Comparison of ENCODE assay signal across 2 cellular contexts in the genomic region with DNA sequence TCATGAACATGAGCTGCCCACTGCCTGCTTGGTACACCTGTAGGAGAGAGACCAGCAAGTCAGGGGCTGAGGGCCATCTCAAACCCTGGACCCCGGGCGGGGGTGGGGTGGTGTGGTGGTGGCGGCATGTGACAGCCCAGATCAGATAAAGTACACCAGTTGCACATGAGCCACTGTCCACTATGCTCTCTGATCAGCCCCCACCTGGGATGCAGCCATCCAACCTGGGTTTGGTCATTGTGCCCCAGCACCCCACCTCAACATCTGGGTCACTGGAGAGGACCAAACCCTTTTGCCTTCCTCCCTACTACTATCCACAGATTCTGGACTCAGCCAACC.
TF ChIP-seq lines count a peak whose summit lies in the region.

No MANE protein-coding gene starts in this region.

TF ChIP-seq in HCT116, 20 proteins besides CTCF, POLR2A, EP300 and RAD21:
- TF ChIP-seq, protein P1, sequence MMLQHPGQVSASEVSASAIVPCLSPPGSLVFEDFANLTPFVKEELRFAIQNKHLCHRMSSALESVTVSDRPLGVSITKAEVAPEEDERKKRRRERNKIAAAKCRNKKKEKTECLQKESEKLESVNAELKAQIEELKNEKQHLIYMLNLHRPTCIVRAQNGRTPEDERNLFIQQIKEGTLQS (IDR thresholded peaks at IDR 0.05), result no peak
- TF ChIP-seq POLR2AphosphoS5 (IDR thresholded peaks at IDR 0.05; ENCODE audit: low read depth, low read length), result 0 out of 2 replicates have a peak, but pooled peaks have one; percentile 13

TF ChIP-seq in IMR-90, 13 proteins besides CTCF, POLR2A, EP300 and RAD21:
- TF ChIP-seq NFE2L2 (IDR thresholded peaks at IDR 0.05; ENCODE audit: low read depth, low read length) (no peak), RCOR1 (IDR thresholded peaks at IDR 0.05; ENCODE audit: insufficient replicate concordance, low read length) (no peak), SMC3 (IDR thresholded peaks at IDR 0.05; ENCODE audit: low read depth, low read length) (no peak), FOS (IDR thresholded peaks at IDR 0.05; ENCODE audit: low read depth, low read length) (no peak), RFX5 (IDR thresholded peaks at IDR 0.05; ENCODE audit: low read depth, low read length) (no peak), BHLHE40 (IDR thresholded peaks at IDR 0.05; ENCODE audit: low read depth, low read length) (no peak), CEBPB (IDR thresholded peaks at IDR 0.05; ENCODE audit: low read depth, low read length) (no peak), MAZ (IDR thresholded peaks at IDR 0.05; ENCODE audit: borderline replicate concordance, low read depth, low read length) (no peak), MAFK (IDR thresholded peaks at IDR 0.05; ENCODE audit: low read depth, low read length) (no peak), MXI1 (IDR thresholded peaks at IDR 0.05; ENCODE audit: borderline replicate concordance, low read depth, low read length) (no peak), CHD1 (IDR thresholded peaks at IDR 0.05; ENCODE audit: low read depth, low read length) (no peak)
- TF ChIP-seq, protein P2, sequence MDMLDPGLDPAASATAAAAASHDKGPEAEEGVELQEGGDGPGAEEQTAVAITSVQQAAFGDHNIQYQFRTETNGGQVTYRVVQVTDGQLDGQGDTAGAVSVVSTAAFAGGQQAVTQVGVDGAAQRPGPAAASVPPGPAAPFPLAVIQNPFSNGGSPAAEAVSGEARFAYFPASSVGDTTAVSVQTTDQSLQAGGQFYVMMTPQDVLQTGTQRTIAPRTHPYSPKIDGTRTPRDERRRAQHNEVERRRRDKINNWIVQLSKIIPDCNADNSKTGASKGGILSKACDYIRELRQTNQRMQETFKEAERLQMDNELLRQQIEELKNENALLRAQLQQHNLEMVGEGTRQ (IDR thresholded peaks at IDR 0.05; ENCODE audit: low read depth, low read length), result no peak
- TF ChIP-seq, protein P3, sequence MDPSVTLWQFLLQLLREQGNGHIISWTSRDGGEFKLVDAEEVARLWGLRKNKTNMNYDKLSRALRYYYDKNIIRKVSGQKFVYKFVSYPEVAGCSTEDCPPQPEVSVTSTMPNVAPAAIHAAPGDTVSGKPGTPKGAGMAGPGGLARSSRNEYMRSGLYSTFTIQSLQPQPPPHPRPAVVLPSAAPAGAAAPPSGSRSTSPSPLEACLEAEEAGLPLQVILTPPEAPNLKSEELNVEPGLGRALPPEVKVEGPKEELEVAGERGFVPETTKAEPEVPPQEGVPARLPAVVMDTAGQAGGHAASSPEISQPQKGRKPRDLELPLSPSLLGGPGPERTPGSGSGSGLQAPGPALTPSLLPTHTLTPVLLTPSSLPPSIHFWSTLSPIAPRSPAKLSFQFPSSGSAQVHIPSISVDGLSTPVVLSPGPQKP (IDR thresholded peaks at IDR 0.05; ENCODE audit: borderline replicate concordance, low read depth, low read length), result no peak
